In genomic region chr15:65032823-65033537, GRCh38 we compare ENCODE assay signal across 8 cellular contexts. TPM values are rescaled to one million over a fixed set of nuclear protein-coding genes. Genes with fewer than 3 reads are reported as not detected.
DNase-seq lines count a peak whose midpoint lies in the region; ATAC-seq and TF ChIP-seq lines count a peak whose summit lies in the region.
"Had no signal": no experiment of that assay in that cellular context is flagged by ENCODE, and none has a peak within 500 bp of the region (broad histone marks: within the 10 kb centered on the region; RNA-seq: fewer than 3 reads in every experiment).

No MANE protein-coding gene starts in this region.

- H3K27me3 Mint-ChIP-seq in central memory CD8-positive, alpha-beta T cell, result peaks cover 19% of the 10 kb centered on the region

- H3K9me3 Mint-ChIP-seq in central memory CD8-positive, alpha-beta T cell, result no peaks in the 10 kb centered on the region
- no peaks in the 10 kb centered on the region for H3K9me3 Mint-ChIP-seq in stimulated activated effector memory CD8-positive, alpha-beta T cell treated with anti-CD3 and anti-CD28 coated beads, Interleukin-12 subunit alpha, Interleukin-12 subunit beta, amount 100 ng/mL, for 72 hours
- H3K9me3 Mint-ChIP-seq: activated naive CD4-positive, alpha-beta T cell treated with anti-CD3 and anti-CD28 coated beads, Interleukin-2, amount 50 U/mL, for 24 hours had no signal

- H3F3A ChIP-seq in SU-DHL-6 (ENCODE audit: insufficient read depth), result peaks cover 6% of the 10 kb centered on the region; the same call in 1 of the 2 replicates

- peaks cover 26% of the 10 kb centered on the region for H3K4me1 Mint-ChIP-seq in central memory CD8-positive, alpha-beta T cell
- peaks cover 13% of the 10 kb centered on the region for H3K4me1 Mint-ChIP-seq in stimulated activated effector memory CD8-positive, alpha-beta T cell treated with anti-CD3 and anti-CD28 coated beads, Interleukin-12 subunit alpha, Interleukin-12 subunit beta, amount 100 ng/mL, for 72 hours

- H3K4me3 ChIP-seq in GM12865 (ENCODE audit: low read depth, low read length) (no peak overlapping the region), SU-DHL-6 (ENCODE audit: insufficient read depth, low read length, poor library complexity, severe bottlenecking) (no peak overlapping the region)

- no peaks in the 10 kb centered on the region for H3K27me3 ChIP-seq in SU-DHL-6 (ENCODE audit: low read length)

- H3K27ac Mint-ChIP-seq in central memory CD8-positive, alpha-beta T cell (ENCODE audit: low read depth), result no peak overlapping the region
- no peak overlapping the region for H3K27ac Mint-ChIP-seq in stimulated activated effector memory CD8-positive, alpha-beta T cell treated with anti-CD3 and anti-CD28 coated beads, Interleukin-12 subunit alpha, Interleukin-12 subunit beta, amount 100 ng/mL, for 72 hours

- ATAC-seq in central memory CD8-positive, alpha-beta T cell (replicated peaks; ENCODE audit: extremely low read depth, poor library complexity, severe bottlenecking), result peak; percentile 21
- ATAC-seq in left lobe of liver, result peak; percentile 87
- peak; percentile 71 for ATAC-seq in stimulated activated effector memory CD8-positive, alpha-beta T cell treated with anti-CD3 and anti-CD28 coated beads, Interleukin-12 subunit alpha, Interleukin-12 subunit beta, amount 100 ng/mL, for 72 hours
- no peak for ATAC-seq in HG03175 (IDR thresholded peaks at IDR 0.05; ENCODE audit: unreplicated experiment)

- no peak overlapping the region; the same call in 1 of the 2 replicates for H3K9ac ChIP-seq in SU-DHL-6 (ENCODE audit: low read length)

- peak overlapping the region; percentile 18 for H3K4me2 ChIP-seq in SU-DHL-6 (ENCODE audit: low read depth, low read length, poor library complexity, severe bottlenecking)

- peaks cover 14% of the 10 kb centered on the region for H3K79me2 ChIP-seq in SU-DHL-6 (ENCODE audit: insufficient read depth, low read length)

- no peaks in the 10 kb centered on the region for H3K9me3 ChIP-seq in SU-DHL-6 (ENCODE audit: insufficient read depth, low read length)

- peak; percentile 76 for DNase-seq in GM12865 (ENCODE audit: low read depth)
- DNase-seq in central memory CD8-positive, alpha-beta T cell (ENCODE audit: low spot score in 2 of 2), result no peak
- DNase-seq in left lobe of liver (ENCODE audit: low spot score), result peak; percentile 93
- DNase-seq in stimulated activated effector memory CD8-positive, alpha-beta T cell treated with anti-CD3 and anti-CD28 coated beads, Interleukin-12 subunit alpha, Interleukin-12 subunit beta, amount 100 ng/mL, for 72 hours (ENCODE audit: low spot score in 2 of 2), result peak in 1 of 2 donors; percentile 62

- peak; percentile 62 for TF ChIP-seq CTCF in GM12865 (IDR thresholded peaks at IDR 0.05; ENCODE audit: insufficient read depth, low read depth, low read length, missing control alignments)
- TF ChIP-seq CTCF in LNCAP (IDR thresholded peaks at IDR 0.05), result peak; percentile 60
- TF ChIP-seq CTCF in SU-DHL-6 (IDR thresholded peaks at IDR 0.05; ENCODE audit: insufficient read depth, low read length, poor library complexity, severe bottlenecking), result peak; percentile 75

- peak overlapping the region; percentile 8 for H2AFZ ChIP-seq in SU-DHL-6 (ENCODE audit: low read depth, low read length, severe bottlenecking)

- no peaks in the 10 kb centered on the region for H4K20me1 ChIP-seq in SU-DHL-6 (ENCODE audit: low read depth, low read length)

- H3K27ac ChIP-seq in SU-DHL-6 (ENCODE audit: low read depth, low read length), result no peak overlapping the region

- H3K36me3 Mint-ChIP-seq in central memory CD8-positive, alpha-beta T cell (ENCODE audit: insufficient read depth), result no peaks in the 10 kb centered on the region
- no peaks in the 10 kb centered on the region for H3K36me3 Mint-ChIP-seq in stimulated activated effector memory CD8-positive, alpha-beta T cell treated with anti-CD3 and anti-CD28 coated beads, Interleukin-12 subunit alpha, Interleukin-12 subunit beta, amount 100 ng/mL, for 72 hours
- H3K36me3 Mint-ChIP-seq: activated naive CD4-positive, alpha-beta T cell treated with anti-CD3 and anti-CD28 coated beads, Interleukin-2, amount 50 U/mL, for 24 hours had no signal

- H3K36me3 ChIP-seq in SU-DHL-6 (ENCODE audit: low read length), result no peaks in the 10 kb centered on the region

- H3K9me2 ChIP-seq in SU-DHL-6 (replicated peaks; ENCODE audit: insufficient read depth, low read length), result no peaks in the 10 kb centered on the region

- H3K4me3 Mint-ChIP-seq in central memory CD8-positive, alpha-beta T cell, result no peak overlapping the region
- H3K4me3 Mint-ChIP-seq in stimulated activated effector memory CD8-positive, alpha-beta T cell treated with anti-CD3 and anti-CD28 coated beads, Interleukin-12 subunit alpha, Interleukin-12 subunit beta, amount 100 ng/mL, for 72 hours, result peak overlapping the region; percentile 22
- H3K4me3 Mint-ChIP-seq: activated naive CD4-positive, alpha-beta T cell treated with anti-CD3 and anti-CD28 coated beads, Interleukin-2, amount 50 U/mL, for 24 hours had no signal

RNA-seq across cellular contexts. Expression of gene MTFMT, which starts 3.5 kb away (rescaled TPM):
- 9.9 TPM for total RNA-seq in left lobe of liver

RNA-seq across cellular contexts. Expression of gene SLC51B, which starts 12.2 kb away (rescaled TPM):
- 0.75 TPM for total RNA-seq in left lobe of liver

RNA-seq across cellular contexts. Expression of gene RASL12, which starts 34.8 kb away (rescaled TPM):
- total RNA-seq in left lobe of liver, result 0.15 TPM

RNA-seq across cellular contexts. Expression of gene SPG21, which starts 43.3 kb away (rescaled TPM):
- total RNA-seq in left lobe of liver, result 35.7 TPM

RNA-seq across cellular contexts. Expression of gene KBTBD13, which starts 43.6 kb away (rescaled TPM):
- not detected for total RNA-seq in left lobe of liver

Comparison
In these comparisons a context has a peak if more than half of its experiments do, and no peak if none do; other contexts are left out.
1. DNase-seq: peak in GM12865 (single experiment) and left lobe of liver (single experiment); none in central memory CD8-positive, alpha-beta T cell (0 of 2).
2. Peak in every context shown above with its lines, with median percentiles within 50 percentile points of each other: CTCF ChIP-seq.